ENCODE assay signal across 25 cellular contexts in the genomic region with DNA sequence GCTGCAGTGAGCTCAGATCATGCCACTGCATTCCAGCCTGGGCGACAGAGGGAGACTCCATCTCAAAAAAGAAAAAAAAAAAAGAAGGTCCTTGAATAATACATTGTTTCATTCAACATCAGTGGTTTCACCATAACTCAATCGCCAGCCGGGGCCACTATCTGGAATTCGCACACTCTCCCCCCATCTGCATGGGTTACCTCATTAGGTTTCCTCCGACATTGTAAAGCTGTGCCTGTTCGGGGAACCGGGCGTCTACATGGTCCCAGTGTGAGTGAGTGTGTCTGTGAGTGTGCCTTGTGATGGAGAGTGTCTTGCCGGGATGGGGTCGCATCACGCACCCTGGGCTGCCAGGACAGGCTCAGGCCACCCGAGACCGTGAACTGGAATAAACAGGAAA. TPM values are rescaled to one million over a fixed set of nuclear protein-coding genes. Genes with fewer than 3 reads are reported as not detected.
DNase-seq lines count a peak whose midpoint lies in the region; ATAC-seq, FAIRE-seq and TF ChIP-seq lines count a peak whose summit lies in the region.
"Had no signal": no experiment of that assay in that cellular context is flagged by ENCODE, and none has a peak within 500 bp of the region (broad histone marks: within the 10 kb centered on the region; RNA-seq: fewer than 3 reads in every experiment).

No MANE protein-coding gene starts in this region.

- intact Hi-C loops in K562 (cut with micrococcal nuclease), result no loop called here

- H3K9me3 Mint-ChIP-seq in GM23338, result no peaks in the 10 kb centered on the region
- no peaks in the 10 kb centered on the region for H3K9me3 Mint-ChIP-seq in type B pancreatic cell
- H3K9me3 Mint-ChIP-seq: CD4-positive, alpha-beta T cell; CD8-positive, alpha-beta T cell had no signal

- in situ Hi-C loops in K562 (cut with MboI), result no loop called here

- BruUV-seq in K562 (replicated peaks; lab: Mats Ljungman, UMichigan), result no TSS peak

- peaks cover 8% of the 10 kb centered on the region for H3K27me3 Mint-ChIP-seq in GM23338 (ENCODE audit: insufficient read depth, low read depth, poor library complexity)
- H3K27me3 Mint-ChIP-seq in type B pancreatic cell, result no peaks in the 10 kb centered on the region
- H3K27me3 Mint-ChIP-seq: CD4-positive, alpha-beta T cell had no signal

- peaks cover 24% of the 10 kb centered on the region for H3K79me1 ChIP-seq in trophoblast cell (ENCODE audit: low read length)

- no peak for ATAC-seq in GM23338
- peak; percentile 48; the same call in 1 of the 3 replicates for ATAC-seq in K562
- ATAC-seq: CD8-positive, alpha-beta T cell had no signal

- H2AFZ ChIP-seq in GM23338 (0 out of 2 replicates have a peak overlapping the region, but pooled peaks have one; percentile 43), K562 (ENCODE audit: low read depth, low read length) (no peak overlapping the region), trophoblast cell (ENCODE audit: insufficient read depth, low read length, poor library complexity) (no peak overlapping the region)

- peak overlapping the region; percentile 99 for H2AK5ac ChIP-seq in trophoblast cell (ENCODE audit: low read length)

- peak overlapping the region; percentile 81 for H4K91ac ChIP-seq in trophoblast cell (ENCODE audit: low read depth, low read length)

- H3K18ac ChIP-seq in trophoblast cell (ENCODE audit: low read length), result peak overlapping the region; percentile 87

- H3K36me3 Mint-ChIP-seq in GM23338 (ENCODE audit: low read depth) (no peaks in the 10 kb centered on the region), type B pancreatic cell (no peaks in the 10 kb centered on the region)
- H3K36me3 Mint-ChIP-seq: CD8-positive, alpha-beta T cell had no signal

- H3K79me2 ChIP-seq in GM23338 (replicated peaks; ENCODE audit: insufficient read depth) (no peaks in the 10 kb centered on the region), K562 (ENCODE audit: control insufficient read depth, insufficient read depth, low read length) (no peaks in the 10 kb centered on the region), trophoblast cell (ENCODE audit: control insufficient read depth, insufficient read depth, low read length, poor library complexity) (peaks cover 2% of the 10 kb centered on the region)

- H3K4me3 ChIP-seq in GM23338 (no peak overlapping the region), K562 (no peak overlapping the region), trophoblast cell (ENCODE audit: low read depth, low read length) (no peak overlapping the region)
- H3K4me3 ChIP-seq: A549; BLaER1 treated with 17β-estradiol and CSF1 and Interleukin-3, amounts not matched to agents 10 nM and 100 nM; GM12878 had no signal

- peak overlapping the region; percentile 82 for H2BK120ac ChIP-seq in trophoblast cell (ENCODE audit: insufficient read depth, low read length, poor library complexity)

- no peak for TF ChIP-seq EP300 in K562 (IDR thresholded peaks at IDR 0.05; ENCODE audit: low read length)

- H3K23ac ChIP-seq in trophoblast cell (ENCODE audit: low read length), result no peak overlapping the region

- H3K9ac ChIP-seq in K562 (ENCODE audit: insufficient read depth in 1 of 2, low read depth in 2 of 2, low read length in 2 of 2) (no peak overlapping the region), trophoblast cell (ENCODE audit: low read length) (no peak overlapping the region)
- H3K9ac ChIP-seq: BLaER1 treated with 17β-estradiol and CSF1 and Interleukin-3, amounts not matched to agents 10 nM and 100 nM had no signal

- no peak overlapping the region for H4K12ac ChIP-seq in trophoblast cell (ENCODE audit: low read depth, low read length)

- TF ChIP-seq RAD21 in K562 (CRISPR knock-in tag; conservative IDR thresholded peaks at IDR 0.05 in 1 of 2, IDR thresholded peaks at IDR 0.05 in 1 of 2), result no peak

- no peak for TF ChIP-seq POLR2A in K562 (conservative IDR thresholded peaks at IDR 0.05)

- H3K36me3 ChIP-seq in GM23338 (ENCODE audit: insufficient read depth) (no peaks in the 10 kb centered on the region), K562 (ENCODE audit: control insufficient read depth, insufficient read depth, low read length) (no peaks in the 10 kb centered on the region), trophoblast cell (ENCODE audit: control insufficient read depth in 1 of 2, insufficient read depth in 2 of 2, low read length in 2 of 2) (no peaks in the 10 kb centered on the region)
- H3K36me3 ChIP-seq: BLaER1 treated with 17β-estradiol and CSF1 and Interleukin-3, amounts not matched to agents 10 nM and 100 nM had no signal

- no peaks in the 10 kb centered on the region for H4K20me1 ChIP-seq in GM23338 (replicated peaks; ENCODE audit: insufficient read depth)
- no peaks in the 10 kb centered on the region for H4K20me1 ChIP-seq in K562 (replicated peaks; ENCODE audit: control insufficient read depth, insufficient read depth, low read length)
- H4K20me1 ChIP-seq: BLaER1 treated with 17β-estradiol and CSF1 and Interleukin-3, amounts not matched to agents 10 nM and 100 nM had no signal

- POLR2A ChIA-PET in K562 (lab: Yijun Ruan, JAX), result interaction anchor here (0.6 to 1.6 kb wide), 4 partner anchors 10 to 479 kb away, joined by 3 to 4 read pairs (median 3); no protein-coding TSS in a partner anchor

- H3K9me3 ChIP-seq in K562 (replicated peaks; ENCODE audit: control insufficient read depth, insufficient read depth, low read depth, low read length) (no peaks in the 10 kb centered on the region), trophoblast cell (ENCODE audit: insufficient read depth, low read depth, low read length) (no peaks in the 10 kb centered on the region)
- H3K9me3 ChIP-seq: A549; BLaER1 treated with 17β-estradiol and CSF1 and Interleukin-3, amounts not matched to agents 10 nM and 100 nM; Caco-2 had no signal

- H3F3A ChIP-seq in GM23338 (replicated peaks; ENCODE audit: low read depth), result no peaks in the 10 kb centered on the region

- H2BK5ac ChIP-seq in trophoblast cell (ENCODE audit: low read depth, low read length, poor library complexity), result peak overlapping the region; percentile 31

- H3K27ac ChIP-seq in GM23338 (ENCODE audit: low read depth), result no peak overlapping the region
- H3K27ac ChIP-seq in K562 (ENCODE audit: extremely low read depth, low read depth, low read length), result no peak overlapping the region
- H3K27ac ChIP-seq in trophoblast cell (ENCODE audit: low read depth, low read length), result no peak overlapping the region
- H3K27ac ChIP-seq: 22Rv1, C4-2B had no signal

- peak overlapping the region; percentile 99 for H2BK12ac ChIP-seq in trophoblast cell (ENCODE audit: low read length)

- H3K4me1 Mint-ChIP-seq in GM23338, result no peaks in the 10 kb centered on the region
- H3K4me1 Mint-ChIP-seq in type B pancreatic cell (ENCODE audit: unreplicated experiment), result peaks cover 6% of the 10 kb centered on the region
- H3K4me1 Mint-ChIP-seq: B cell had no signal

- TF ChIP-seq CTCF in GM23338 (conservative IDR thresholded peaks at IDR 0.05; ENCODE audit: low read depth in 2 of 2) (no peak), K562 (IDR thresholded peaks at IDR 0.05 in 2 of 3, conservative IDR thresholded peaks at IDR 0.05 in 1 of 3; ENCODE audit: insufficient read depth in 2 of 3, low read depth in 1 of 3, low read length in 3 of 3) (no peak), type B pancreatic cell (conservative IDR thresholded peaks at IDR 0.05) (no peak)

- H3K4me3 Mint-ChIP-seq in GM23338 (no peak overlapping the region), type B pancreatic cell (no peak overlapping the region)
- H3K4me3 Mint-ChIP-seq: B cell; CD4-positive, alpha-beta T cell; CD8-positive, alpha-beta T cell had no signal

- H3K27ac Mint-ChIP-seq in GM23338 (no peak overlapping the region), type B pancreatic cell (peak overlapping the region; percentile 73)
- H3K27ac Mint-ChIP-seq: B cell; CD4-positive, alpha-beta T cell; CD8-positive, alpha-beta T cell had no signal

- no peaks in the 10 kb centered on the region for H3K9me1 ChIP-seq in K562 (ENCODE audit: control insufficient read depth, insufficient read depth, low read length)

- peak overlapping the region; percentile 86 for H3K14ac ChIP-seq in trophoblast cell (ENCODE audit: low read length)

- no peaks in the 10 kb centered on the region for H3K9me2 ChIP-seq in GM23338 (ENCODE audit: insufficient read depth)

- CTCF ChIA-PET in K562 (lab: Yijun Ruan, JAX; ENCODE audit: low intra/inter-chr PET ratio), result no interaction called here

- no peak for FAIRE-seq in K562 (lab: Jason Lieb, UNC)
- FAIRE-seq: A549, D721Med, GM12878, GM12892, GM18507 had no signal

- 14% methylated on average over 13 of the region's 13 CpGs for WGBS in K562 (ENCODE audit: insufficient coverage, low coverage, missing lambda C conversion rate)
- no CpG with 5 or more reads among the region's 13 CpGs for WGBS in trophoblast cell (ENCODE audit: extremely low coverage, insufficient coverage, insufficient read length)

- DNase-seq in GM23338 (ENCODE audit: low spot score), result no peak
- no peak for DNase-seq in K562 (ENCODE audit: extremely low read depth in 1 of 4, low spot score in 3 of 4)
- no peak for DNase-seq in trophoblast cell
- DNase-seq in type B pancreatic cell (ENCODE audit: extremely low spot score, unreplicated experiment), result no peak
- no peak for DNase-seq in NCI-H1417 (lab: John Stamatoyannopoulos, UW)
- no peak for DNase-seq in iPS-NIHi7 (ENCODE audit: extremely low spot score)
- DNase-seq in NOMO-1 (lab: John Stamatoyannopoulos, UW; ENCODE audit: unreplicated experiment in 2 of 2), result no peak
- DNase-seq: AML-193; Calu3; CD4-positive, alpha-beta T cell; DMS79; DND-41; EL; GDM1 had no signal

- H3K4ac ChIP-seq in trophoblast cell (ENCODE audit: low read depth, low read length), result peak overlapping the region; percentile 80

- H3K4me1 ChIP-seq in GM23338 (ENCODE audit: insufficient read depth) (no peaks in the 10 kb centered on the region), K562 (replicated peaks in 1 of 2; ENCODE audit: control insufficient read depth in 2 of 2, insufficient read depth in 2 of 2, low read length in 2 of 2) (0 out of 5 replicates have a peak, but pooled peaks cover 0 to 3% of the 10 kb centered on the region in 2 experiments), trophoblast cell (ENCODE audit: control insufficient read depth in 1 of 2, insufficient read depth in 2 of 2, low read length in 2 of 2) (peaks cover 20 to 21% of the 10 kb centered on the region in 2 experiments)

- peak overlapping the region; percentile 72 for H4K8ac ChIP-seq in trophoblast cell (ENCODE audit: low read depth, low read length)

- no peak overlapping the region for H3K4me2 ChIP-seq in GM23338
- H3K4me2 ChIP-seq in K562 (ENCODE audit: insufficient read depth, low read length), result no peak overlapping the region
- no peak overlapping the region for H3K4me2 ChIP-seq in trophoblast cell (ENCODE audit: low read length)
- H3K4me2 ChIP-seq: A549 had no signal

- no peaks in the 10 kb centered on the region for H3K27me3 ChIP-seq in GM23338 (ENCODE audit: insufficient read depth)
- peaks cover 15 to 32% of the 10 kb centered on the region in 2 experiments; a peak in 4 of 5 replicates for H3K27me3 ChIP-seq in K562 (ENCODE audit: control insufficient read depth in 2 of 2, insufficient read depth in 2 of 2, low read length in 2 of 2)
- H3K27me3 ChIP-seq in trophoblast cell (ENCODE audit: insufficient read depth, low read length), result no peaks in the 10 kb centered on the region
- H3K27me3 ChIP-seq: BLaER1 treated with 17β-estradiol and CSF1 and Interleukin-3, amounts not matched to agents 10 nM and 100 nM had no signal

RNA-seq across cellular contexts. Expression of gene RBBP6, which starts 16.6 kb away (rescaled TPM):
- total RNA-seq in GM23338 (2014; rRNA removed; shearing (Covaris generic)), result 72.7 and 88.9 TPM in 2 replicates
- polyA plus RNA-seq in GM23338 (2016; fragmentation: Nextera tagmentation; extraction: Ambion mirVana) (40.2 and 40.7 TPM in 2 replicates), K562 (2011; rRNA removed) (73.5 and 76.6 TPM in 2 replicates), K562 (2014; fragmentation: Illumina TruSeq; extraction: Trizol) (45.4 and 57.2 TPM in 2 replicates), K562 (2014; fragmentation: Nextera tagmentation; extraction: Ambion mirVana) (10 to 100 TPM; 21.9 to 25.6 TPM), K562 (2014; rRNA removed) (53.5 and 58.1 TPM in 2 replicates)
- total RNA-seq in K562 (2011; cell fraction: chromatin; rRNA removed; ENCODE audit: low replicate concordance), result 112 and 269 TPM in 2 replicates
- total RNA-seq in K562 (2011; cell fraction: nucleolus; rRNA removed), result 67.9 and 77.8 TPM in 2 replicates
- 144 and 226 TPM in 2 replicates for total RNA-seq in K562 (2011; cell fraction: nucleoplasm; rRNA removed)
- total RNA-seq in K562 (2014; rRNA removed) (19.2 and 24.5 TPM in 2 replicates), K562 (2014; rRNA removed; fragmentation: Illumina TruSeq; extraction: Trizol) (40.2 and 43.0 TPM in 2 replicates), K562 (2015; rRNA removed; fragmentation: Illumina TruSeq; extraction: Trizol) (42.5 and 42.7 TPM in 2 replicates), K562 (2021) (61.0 and 63.4 TPM in 2 replicates), type B pancreatic cell (ENCODE audit: low replicate concordance) (67.8 and 70.7 TPM in 2 replicates)
- polyA plus RNA-seq in K562 (2011; cell fraction: cytosol; rRNA removed), result 14.9 and 20.6 TPM in 2 replicates
- polyA plus RNA-seq in K562 (2011; cell fraction: nucleus; rRNA removed), result 105 and 129 TPM in 2 replicates
- 36.1 and 39.9 TPM in 2 replicates for polyA plus RNA-seq in K562 (2012)
- 81.8 and 106 TPM in 2 replicates for polyA minus RNA-seq in K562 (2011; rRNA and poly(A)+ RNA removed)
- polyA minus RNA-seq in K562 (2011; cell fraction: cytosol; rRNA and poly(A)+ RNA removed), result 21.7 and 24.2 TPM in 2 replicates
- polyA minus RNA-seq in K562 (2011; cell fraction: nucleus; rRNA and poly(A)+ RNA removed), result 92.5 and 164 TPM in 2 replicates
- 92.6 and 98.2 TPM in 2 replicates for polyA plus RNA-seq in trophoblast cell (2013)
